20 cellular contexts compared by ENCODE assay signal in genomic region chr6:170020041-170020583, GRCh38.
"Had no signal": no experiment of that assay in that cellular context is flagged by ENCODE, and none has a peak within 500 bp of the region (broad histone marks: within the 10 kb centered on the region; RNA-seq: fewer than 3 reads in every experiment).

No MANE protein-coding gene starts in this region.

- H3K9ac ChIP-seq: SK-N-SH had no signal

- H3K4me3 ChIP-seq: cardiac muscle cell, lung, mucosa of descending colon had no signal

- H3K4me2 ChIP-seq: SK-N-SH had no signal

- H3K36me3 ChIP-seq: cardiac muscle cell, neutrophil had no signal

- H3K9me3 ChIP-seq: mucosa of descending colon, neutrophil, SK-N-SH had no signal

- ATAC-seq: activated CD4-positive, CD25-positive, alpha-beta regulatory T cell treated with anti-CD3 and anti-CD28 coated beads, Interleukin-2, amount 50 U/mL, for 24 hours; naive thymus-derived CD8-positive, alpha-beta T cell; stimulated activated naive CD8-positive, alpha-beta T cell treated with anti-CD3 and anti-CD28 coated beads, Interleukin-15, Interleukin-2, amounts not matched to agents 100 U/mL and 50 U/mL, for 24 hours; T-cell had no signal

- H3K27ac ChIP-seq: cardiac muscle cell, neutrophil had no signal

- DNase-seq: activated CD4-positive, alpha-beta T cell treated with anti-CD3 and anti-CD28 coated beads, Interleukin-2, amount 50 U/mL, for 1 hour; activated CD8-positive, alpha-beta memory T cell treated with anti-CD3 and anti-CD28 coated beads for 24 hours; activated naive CD4-positive, alpha-beta T cell treated with anti-CD3 and anti-CD28 coated beads, Interleukin-2, amount 10 ng/mL, durations not matched to agents 7 days and 5 days; activated T-cell treated with anti-CD3 and anti-CD28 coated beads for 4 hours; erythroblast; glutamatergic neuron; immature natural killer cell; mucosa of descending colon; naive thymus-derived CD8-positive, alpha-beta T cell; posterior cingulate gyrus; retina; SK-N-SH; stimulated activated CD4-positive, alpha-beta T cell treated with anti-CD3 and anti-CD28 coated beads, Interleukin-4, amount 100 ng/mL, for 24 hours; stimulated activated naive CD8-positive, alpha-beta T cell treated with anti-CD3 and anti-CD28 coated beads, Interleukin-15, Interleukin-2, amounts not matched to agents 100 U/mL and 50 U/mL, for 24 hours; T-helper 9 cell had no signal
